Comparison of ENCODE assay signal across 13 cellular contexts in the genomic region with DNA sequence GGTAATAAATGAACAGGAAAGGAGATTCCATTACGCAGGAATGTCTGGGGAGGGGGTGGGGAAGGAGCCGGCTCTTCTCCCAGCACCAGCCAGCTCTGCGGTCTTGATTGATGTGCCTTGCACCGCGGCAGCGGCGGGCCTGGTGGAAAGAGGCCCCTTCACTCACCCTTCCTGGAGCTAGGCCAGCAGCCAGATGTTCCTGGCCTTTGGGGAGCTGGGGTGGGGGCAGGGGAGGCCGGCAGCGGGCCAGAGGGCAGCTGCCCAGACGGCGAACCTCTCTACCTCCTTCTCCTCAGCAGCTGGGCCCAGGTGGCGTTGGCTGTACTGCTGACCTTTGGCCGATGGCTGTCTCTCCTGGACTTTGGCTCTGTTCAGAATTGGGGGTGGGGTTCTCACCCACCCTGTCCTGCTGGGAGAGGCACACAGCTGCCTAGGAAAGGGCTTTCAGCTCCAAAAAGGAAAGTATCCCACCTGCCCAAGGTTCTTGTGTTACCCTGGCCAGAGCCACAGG. TPM values are rescaled to one million over a fixed set of nuclear protein-coding genes. Genes with fewer than 3 reads are reported as not detected.
DNase-seq lines count a peak whose midpoint lies in the region; ATAC-seq and TF ChIP-seq lines count a peak whose summit lies in the region.
"Had no signal": no experiment of that assay in that cellular context is flagged by ENCODE, and none has a peak within 500 bp of the region (broad histone marks: within the 10 kb centered on the region; RNA-seq: fewer than 3 reads in every experiment).

No MANE protein-coding gene starts in this region.

- H3K4me1 ChIP-seq in neural progenitor cell = peaks cover 12% of the 10 kb centered on the region
- H3K4me1 ChIP-seq in PC-3 (ENCODE audit: insufficient read depth, low read length) = no peaks in the 10 kb centered on the region

- H3K79me2 ChIP-seq in neural progenitor cell (ENCODE audit: low read depth) (no peaks in the 10 kb centered on the region), PC-3 (ENCODE audit: low read length) (no peaks in the 10 kb centered on the region)

- POLR2A ChIA-PET in PC-3 (lab: Charles Lee; ENCODE audit: unreplicated experiment) = no interaction called here
- POLR2A ChIA-PET in HEK293T (lab: Yijun Ruan, JAX) = no interaction called here

- H3K27me3 Mint-ChIP-seq in neural progenitor cell (ENCODE audit: insufficient read depth, low read depth) = peaks cover 7% of the 10 kb centered on the region

- no peaks in the 10 kb centered on the region for H3F3A ChIP-seq in neural progenitor cell (ENCODE audit: low read depth)
- no peaks in the 10 kb centered on the region for H3F3A ChIP-seq in PC-3 (ENCODE audit: low read length, unreplicated experiment)

- peaks cover 14% of the 10 kb centered on the region for H3K4me1 Mint-ChIP-seq in neural progenitor cell

- no peaks in the 10 kb centered on the region for H3K9me2 ChIP-seq in PC-3 (replicated peaks; ENCODE audit: low read length)

- H3K36me3 ChIP-seq in neural progenitor cell (no peaks in the 10 kb centered on the region), PC-3 (ENCODE audit: low read depth, low read length) (no peaks in the 10 kb centered on the region)
- H3K36me3 ChIP-seq: esophagus muscularis mucosa had no signal

- DNase-seq in COLO668 (lab: John Stamatoyannopoulos, UW; ENCODE audit: unreplicated experiment) (peak; percentile 43), SK-N-DZ (ENCODE audit: low spot score) (peak; percentile 66), cardiac septum (ENCODE audit: low spot score) (peak; percentile 68), neural progenitor cell (ENCODE audit: low spot score) (peak; percentile 59), PC-3 (no peak), HEK293T (ENCODE audit: extremely low spot score) (no peak)
- DNase-seq: anterior cingulate cortex; HFFc6; MV-4-11; stimulated activated CD8-positive, alpha-beta memory T cell treated with anti-CD3 and anti-CD28 coated beads, Interleukin-4, amount 100 ng/mL, for 48 hours had no signal

- H4K20me1 ChIP-seq in neural progenitor cell (ENCODE audit: low read depth) (no peaks in the 10 kb centered on the region), PC-3 (ENCODE audit: low read length) (no peaks in the 10 kb centered on the region)

- H3K4me3 ChIP-seq in neural progenitor cell = no peak overlapping the region
- no peak overlapping the region for H3K4me3 ChIP-seq in PC-3 (ENCODE audit: low read length)
- H3K4me3 ChIP-seq: esophagus muscularis mucosa had no signal

- peak overlapping the region; percentile 61 for H2AFZ ChIP-seq in neural progenitor cell (replicated peaks)
- no peak overlapping the region for H2AFZ ChIP-seq in PC-3 (ENCODE audit: low read length)

- BruUV-seq in PC-3 (replicated peaks; lab: Mats Ljungman, UMichigan) = no TSS peak

- CTCF ChIA-PET in PC-3 (lab: Charles Lee) (no interaction called here), HEK293T (lab: Yijun Ruan, JAX) (no interaction called here)

- H3K9me3 ChIP-seq in neural progenitor cell (ENCODE audit: low read depth) = no peaks in the 10 kb centered on the region
- no peaks in the 10 kb centered on the region for H3K9me3 ChIP-seq in PC-3 (ENCODE audit: low read length)
- H3K9me3 ChIP-seq: esophagus muscularis mucosa had no signal

- ATAC-seq in PC-3 (no peak), HG03378 (IDR thresholded peaks at IDR 0.05; ENCODE audit: unreplicated experiment) (no peak), GM18909 (IDR thresholded peaks at IDR 0.05; ENCODE audit: poor library complexity, unreplicated experiment) (no peak)

- no peaks in the 10 kb centered on the region for H3K9me3 Mint-ChIP-seq in neural progenitor cell
- H3K9me3 Mint-ChIP-seq: HFFc6 had no signal

- H3K4me2 ChIP-seq in neural progenitor cell = peak overlapping the region; percentile 5
- no peak overlapping the region for H3K4me2 ChIP-seq in PC-3 (ENCODE audit: low read length)

- intact Hi-C loops in cardiac septum (cut with DNase I) (no loop called here), PC-3 (cut with micrococcal nuclease) (no loop called here)

- TF ChIP-seq CTCF in neural progenitor cell (IDR thresholded peaks at IDR 0.05) (no peak), PC-3 (conservative IDR thresholded peaks at IDR 0.05; ENCODE audit: low read depth, low read length) (no peak)

- H3K27ac Mint-ChIP-seq in neural progenitor cell = no peak overlapping the region
- H3K27ac Mint-ChIP-seq: HFFc6 had no signal

- peak overlapping the region; percentile 39 for H3K4me3 Mint-ChIP-seq in neural progenitor cell
- H3K4me3 Mint-ChIP-seq: HFFc6 had no signal

- no peaks in the 10 kb centered on the region for H3K36me3 Mint-ChIP-seq in neural progenitor cell

- H3K27me3 ChIP-seq in neural progenitor cell = no peaks in the 10 kb centered on the region
- no peaks in the 10 kb centered on the region; the same call in 1 of the 2 replicates for H3K27me3 ChIP-seq in PC-3 (ENCODE audit: low read length)

- H3K9ac ChIP-seq in neural progenitor cell = no peak overlapping the region
- H3K9ac ChIP-seq in PC-3 (ENCODE audit: low read length) = no peak overlapping the region

- H3K27ac ChIP-seq in neural progenitor cell = no peak overlapping the region
- H3K27ac ChIP-seq in PC-3 (ENCODE audit: low read length) = no peak overlapping the region
- H3K27ac ChIP-seq: esophagus muscularis mucosa had no signal

TF ChIP-seq in HEK293T, 16 proteins besides CTCF, POLR2A, EP300 and RAD21:
- TF ChIP-seq TARDBP (IDR thresholded peaks at IDR 0.05) = no peak
- TF ChIP-seq NFRKB (IDR thresholded peaks at IDR 0.05) = no peak
- TF ChIP-seq FOXA1 (IDR thresholded peaks at IDR 0.05) = no peak
- TF ChIP-seq LEF1 (IDR thresholded peaks at IDR 0.05; ENCODE audit: borderline replicate concordance) = no peak
- TF ChIP-seq ZNF384 (IDR thresholded peaks at IDR 0.05) = no peak
- no peak for TF ChIP-seq HDGF (IDR thresholded peaks at IDR 0.05; ENCODE audit: borderline replicate concordance)
- TF ChIP-seq, protein P1, sequence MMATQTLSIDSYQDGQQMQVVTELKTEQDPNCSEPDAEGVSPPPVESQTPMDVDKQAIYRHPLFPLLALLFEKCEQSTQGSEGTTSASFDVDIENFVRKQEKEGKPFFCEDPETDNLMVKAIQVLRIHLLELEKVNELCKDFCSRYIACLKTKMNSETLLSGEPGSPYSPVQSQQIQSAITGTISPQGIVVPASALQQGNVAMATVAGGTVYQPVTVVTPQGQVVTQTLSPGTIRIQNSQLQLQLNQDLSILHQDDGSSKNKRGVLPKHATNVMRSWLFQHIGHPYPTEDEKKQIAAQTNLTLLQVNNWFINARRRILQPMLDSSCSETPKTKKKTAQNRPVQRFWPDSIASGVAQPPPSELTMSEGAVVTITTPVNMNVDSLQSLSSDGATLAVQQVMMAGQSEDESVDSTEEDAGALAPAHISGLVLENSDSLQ (IDR thresholded peaks at IDR 0.05) = no peak
- no peak for TF ChIP-seq FOXM1 (IDR thresholded peaks at IDR 0.05; ENCODE audit: borderline replicate concordance)
- no peak for TF ChIP-seq FOXK2 (IDR thresholded peaks at IDR 0.05)
- no peak for TF ChIP-seq SUZ12 (IDR thresholded peaks at IDR 0.05)

RNA-seq across cellular contexts. Expression of a gene that starts 58.1 kb away (rescaled TPM):
- 0.91 and 1.0 TPM in 2 replicates for polyA plus RNA-seq in SK-N-DZ (2014; cell fraction: cytosol; rRNA removed)
- 0.82 and 1.4 TPM in 2 replicates for polyA plus RNA-seq in SK-N-DZ (2014; cell fraction: nucleus; rRNA removed)
- total RNA-seq in cardiac septum = 829 TPM
- 0.41 and 1.3 TPM in 2 replicates for total RNA-seq in neural progenitor cell (ENCODE audit: low replicate concordance)
- 5.3 and 8.4 TPM in 2 replicates for total RNA-seq in PC-3 (2014; rRNA removed)

Comparison
In these comparisons a context has a peak if more than half of its experiments do, and no peak if none do; other contexts are left out.
1. DNase-seq: peak in COLO668 (single experiment), SK-N-DZ (single experiment), cardiac septum (single experiment) and neural progenitor cell (single experiment); none in PC-3 (single experiment) and HEK293T (single experiment).
2. RNA of a gene that starts 58.1 kb away (total RNA-seq): 829 TPM in cardiac septum (single experiment); 5.3 to 8.4 TPM in PC-3 and 0.41 to 1.3 TPM in neural progenitor cell; every median in the first group is over 10 times any median in the second.